Comparison of ENCODE assay signal across 16 cellular contexts in genomic region chr16:4674926-4675530, GRCh38. TPM values are rescaled to one million over a fixed set of nuclear protein-coding genes. Genes with fewer than 3 reads are reported as not detected.
DNase-seq lines count a peak whose midpoint lies in the region; ATAC-seq and TF ChIP-seq lines count a peak whose summit lies in the region.
"Had no signal": no experiment of that assay in that cellular context is flagged by ENCODE, and none has a peak within 500 bp of the region (broad histone marks: within the 10 kb centered on the region; RNA-seq: fewer than 3 reads in every experiment).

No MANE protein-coding gene starts in this region.

- peak overlapping the region; percentile 2 for H3K9ac ChIP-seq in iPS-15b (ENCODE audit: low read depth, low read length)

- H3K4me3 ChIP-seq in cardiac muscle cell (no peak overlapping the region), heart right ventricle (no peak overlapping the region), iPS-15b (ENCODE audit: low read depth, low read length) (no peak overlapping the region)
- H3K4me3 ChIP-seq: smooth muscle cell, transverse colon had no signal

- H3K4me1 ChIP-seq in cardiac muscle cell (ENCODE audit: low read depth), result peaks cover 13% of the 10 kb centered on the region
- H3K4me1 ChIP-seq in heart right ventricle, result peaks cover 5 to 40% (median 27%) of the 10 kb centered on the region in 9 donors
- H3K4me1 ChIP-seq in iPS-15b (ENCODE audit: control insufficient read depth, insufficient read depth, low read length), result no peaks in the 10 kb centered on the region

- no peak overlapping the region for H3K4me3 Mint-ChIP-seq in activated CD8-positive, alpha-beta T cell treated with anti-CD3 and anti-CD28 coated beads, Interleukin-2, amount 10 ng/mL, durations not matched to agents 7 days and 5 days
- no peak overlapping the region for H3K4me3 Mint-ChIP-seq in stimulated activated memory B cell treated with anti-CD40 and anti-IgM and Interleukin-4, amounts not matched to agents 10 μg/mL and 1 μg/mL and 100 μg/mL, for 72 hours
- H3K4me3 Mint-ChIP-seq: activated B cell treated with CpG ODN at 0.5 μM for 24 hours had no signal

- H3K27me3 Mint-ChIP-seq in activated CD8-positive, alpha-beta T cell treated with anti-CD3 and anti-CD28 coated beads, Interleukin-2, amount 10 ng/mL, durations not matched to agents 7 days and 5 days (ENCODE audit: low read depth), result no peaks in the 10 kb centered on the region
- H3K27me3 Mint-ChIP-seq in stimulated activated memory B cell treated with anti-CD40 and anti-IgM and Interleukin-4, amounts not matched to agents 10 μg/mL and 1 μg/mL and 100 μg/mL, for 72 hours, result no peaks in the 10 kb centered on the region
- H3K27me3 Mint-ChIP-seq: activated B cell treated with CpG ODN at 0.5 μM for 24 hours had no signal

- CTCF ChIA-PET in activated CD8-positive, alpha-beta T cell treated with anti-CD3 and anti-CD28 coated beads, Interleukin-2, amount 10 ng/mL, durations not matched to agents 7 days and 5 days (lab: Charles Lee), result interaction anchor here (0.8 to 1.2 kb wide), 2 partner anchors 10 to 48 kb away, joined by 3 read pairs; no protein-coding TSS in a partner anchor

- intact Hi-C loops in heart right ventricle (cut with DNase I), result loop anchor here in 2 of 10 donors (5.0 kb wide), 2 partner anchors 38 to 48 kb away; no protein-coding TSS in a partner anchor

- WGBS in heart right ventricle, 2 donors, result 96% methylated on average over 9 of the region's 9 CpGs

- peaks cover 41% of the 10 kb centered on the region for H3K4me1 Mint-ChIP-seq in activated CD8-positive, alpha-beta T cell treated with anti-CD3 and anti-CD28 coated beads, Interleukin-2, amount 10 ng/mL, durations not matched to agents 7 days and 5 days (ENCODE audit: low read depth)
- H3K4me1 Mint-ChIP-seq in stimulated activated memory B cell treated with anti-CD40 and anti-IgM and Interleukin-4, amounts not matched to agents 10 μg/mL and 1 μg/mL and 100 μg/mL, for 72 hours, result peaks cover 13% of the 10 kb centered on the region

- H3K36me3 Mint-ChIP-seq in activated CD8-positive, alpha-beta T cell treated with anti-CD3 and anti-CD28 coated beads, Interleukin-2, amount 10 ng/mL, durations not matched to agents 7 days and 5 days (ENCODE audit: low read depth), result peaks cover 43% of the 10 kb centered on the region
- H3K36me3 Mint-ChIP-seq in stimulated activated memory B cell treated with anti-CD40 and anti-IgM and Interleukin-4, amounts not matched to agents 10 μg/mL and 1 μg/mL and 100 μg/mL, for 72 hours, result peaks cover 8% of the 10 kb centered on the region

- in situ Hi-C loops in ACHN (cut with HindIII; ENCODE audit: low pct_ligation_motif_present, low pct_unique_long_range_greater_than_20kb, low sequenced_read_pairs), result no loop called here

- POLR2A ChIA-PET in activated CD8-positive, alpha-beta T cell treated with anti-CD3 and anti-CD28 coated beads, Interleukin-2, amount 10 ng/mL, durations not matched to agents 7 days and 5 days (lab: Charles Lee), result interaction anchor here (1.1 kb wide), 1 partner anchor 63 kb away, joined by 4 read pairs; no protein-coding TSS in a partner anchor

- no peak for DNase-seq in cardiac muscle cell (ENCODE audit: low read depth in 1 of 2, low spot score in 1 of 2)
- no peak for DNase-seq in heart right ventricle
- DNase-seq in activated CD8-positive, alpha-beta T cell treated with anti-CD3 and anti-CD28 coated beads, Interleukin-2, amount 10 ng/mL, durations not matched to agents 7 days and 5 days, result no peak
- DNase-seq in ACHN, result no peak
- no peak for DNase-seq in stimulated activated CD4-positive, alpha-beta T cell treated with anti-CD3 and anti-CD28 coated beads, Interleukin-1b, Interleukin-23, amount 100 ng/mL, for 48 hours
- DNase-seq: activated B cell treated with CpG ODN at 0.5 μM for 24 hours, aorta, IMR-90, NCI-H1694 treated with DMSO at 0.1 percent for 48 hours, NCI-H446, RPMI8226, transverse colon had no signal

- H3K36me3 ChIP-seq in cardiac muscle cell (peaks cover 3% of the 10 kb centered on the region), heart right ventricle (peaks cover 0 to 90% (median 6%) of the 10 kb centered on the region in 9 donors), iPS-15b (ENCODE audit: control insufficient read depth, insufficient read depth, low read length) (peaks cover 32% of the 10 kb centered on the region)

- H3K27ac Mint-ChIP-seq in activated CD8-positive, alpha-beta T cell treated with anti-CD3 and anti-CD28 coated beads, Interleukin-2, amount 10 ng/mL, durations not matched to agents 7 days and 5 days, result peak overlapping the region; percentile 99
- peak overlapping the region; percentile 60 for H3K27ac Mint-ChIP-seq in stimulated activated memory B cell treated with anti-CD40 and anti-IgM and Interleukin-4, amounts not matched to agents 10 μg/mL and 1 μg/mL and 100 μg/mL, for 72 hours
- H3K27ac Mint-ChIP-seq: activated B cell treated with CpG ODN at 0.5 μM for 24 hours had no signal

- TF ChIP-seq CTCF in cardiac muscle cell (IDR thresholded peaks at IDR 0.05; ENCODE audit: low read depth, low read length) (no peak), heart right ventricle (IDR thresholded peaks at IDR 0.05) (no peak)

- H3K27ac ChIP-seq in cardiac muscle cell (peak overlapping the region; percentile 82), heart right ventricle (no peak overlapping the region)

- no peaks in the 10 kb centered on the region for H3K9me3 ChIP-seq in cardiac muscle cell (ENCODE audit: low read depth)
- no peaks in the 10 kb centered on the region for H3K9me3 ChIP-seq in heart right ventricle
- no peaks in the 10 kb centered on the region for H3K9me3 ChIP-seq in iPS-15b (ENCODE audit: control insufficient read depth, insufficient read depth, low read length)
- H3K9me3 ChIP-seq: transverse colon had no signal

- no peak for ATAC-seq in heart right ventricle
- no peak for ATAC-seq in activated CD8-positive, alpha-beta T cell treated with anti-CD3 and anti-CD28 coated beads, Interleukin-2, amount 10 ng/mL, durations not matched to agents 7 days and 5 days
- no peak for ATAC-seq in stimulated activated memory B cell treated with anti-CD40 and anti-IgM and Interleukin-4, amounts not matched to agents 10 μg/mL and 1 μg/mL and 100 μg/mL, for 72 hours
- ATAC-seq in GM18511 (IDR thresholded peaks at IDR 0.05; ENCODE audit: unreplicated experiment), result no peak

- no peaks in the 10 kb centered on the region for H3K9me3 Mint-ChIP-seq in activated CD8-positive, alpha-beta T cell treated with anti-CD3 and anti-CD28 coated beads, Interleukin-2, amount 10 ng/mL, durations not matched to agents 7 days and 5 days (ENCODE audit: insufficient read depth)
- no peaks in the 10 kb centered on the region for H3K9me3 Mint-ChIP-seq in stimulated activated memory B cell treated with anti-CD40 and anti-IgM and Interleukin-4, amounts not matched to agents 10 μg/mL and 1 μg/mL and 100 μg/mL, for 72 hours
- H3K9me3 Mint-ChIP-seq: activated B cell treated with CpG ODN at 0.5 μM for 24 hours had no signal

- no peaks in the 10 kb centered on the region for H3K27me3 ChIP-seq in cardiac muscle cell
- H3K27me3 ChIP-seq in heart right ventricle, result no peaks in the 10 kb centered on the region
- no peaks in the 10 kb centered on the region for H3K27me3 ChIP-seq in iPS-15b (ENCODE audit: control insufficient read depth, insufficient read depth, low read length)
- H3K27me3 ChIP-seq: transverse colon had no signal

RNA-seq across cellular contexts. Expression of gene NUDT16L1, which starts 18.3 kb away (rescaled TPM):
- 84.4 and 139 TPM in 2 replicates for total RNA-seq in cardiac muscle cell
- polyA plus RNA-seq in cardiac muscle cell, result 141 and 157 TPM in 2 replicates
- total RNA-seq in heart right ventricle, result 10 to 100 TPM; 34.1 to 65.7 (median 49.6) TPM
- 10 to 100 TPM; 25.4 to 48.8 TPM for polyA plus RNA-seq in heart right ventricle
- total RNA-seq in activated CD8-positive, alpha-beta T cell treated with anti-CD3 and anti-CD28 coated beads, Interleukin-2, amount 10 ng/mL, durations not matched to agents 7 days and 5 days, result 10 to 100 TPM; 32.6 to 36.2 TPM

RNA-seq across cellular contexts. Expression of gene MGRN1, which starts 50.4 kb away (rescaled TPM):
- total RNA-seq in cardiac muscle cell (58.2 and 66.6 TPM in 2 replicates), heart right ventricle (10 to 100 TPM; 32.2 to 73.5 (median 42.9) TPM)
- polyA plus RNA-seq in cardiac muscle cell (42.6 and 47.2 TPM in 2 replicates), heart right ventricle (10 to 100 TPM; 19.2 to 20.3 TPM)
- total RNA-seq in activated CD8-positive, alpha-beta T cell treated with anti-CD3 and anti-CD28 coated beads, Interleukin-2, amount 10 ng/mL, durations not matched to agents 7 days and 5 days, result 10 to 100 TPM; 77.3 to 80.6 TPM

RNA-seq across cellular contexts. Expression of gene ANKS3, which starts 59.0 kb away (rescaled TPM):
- total RNA-seq in cardiac muscle cell (38.7 and 40.3 TPM in 2 replicates), heart right ventricle (10 to 100 TPM in 1 of 10 donors, 1 to 10 TPM in 9; 5.1 to 11.4 (median 7.9) TPM)
- polyA plus RNA-seq in cardiac muscle cell (35.2 and 37.6 TPM in 2 replicates), heart right ventricle (10 to 100 TPM; 12.4 to 33.7 TPM)
- total RNA-seq in activated CD8-positive, alpha-beta T cell treated with anti-CD3 and anti-CD28 coated beads, Interleukin-2, amount 10 ng/mL, durations not matched to agents 7 days and 5 days, result 10 to 100 TPM; 17.0 to 17.2 TPM

RNA-seq across cellular contexts. Expression of gene DNAAF8, which starts 59.3 kb away (rescaled TPM):
- total RNA-seq in cardiac muscle cell, result 0.77 and 1.2 TPM in 2 replicates
- 0.07 and 1.2 TPM in 2 replicates for polyA plus RNA-seq in cardiac muscle cell
- total RNA-seq in heart right ventricle, result 1 to 10 TPM in 4 of 10 donors, under 1 TPM in 4, not detected in 2; 0.32 to 1.9 (median 1.1) TPM
- polyA plus RNA-seq in heart right ventricle, result 1 to 10 TPM; 1.1 to 1.3 TPM
- under 1 TPM; 0.39 to 0.68 TPM for total RNA-seq in activated CD8-positive, alpha-beta T cell treated with anti-CD3 and anti-CD28 coated beads, Interleukin-2, amount 10 ng/mL, durations not matched to agents 7 days and 5 days
- total RNA-seq: smooth muscle cell had no signal
